In genomic region chr5:176034407-176035200, GRCh38 we compare ENCODE assay signal across 7 cellular contexts.
A peak's percentile ranks its signal among the peaks of the same experiment; 100 is the strongest.
DNase-seq lines count a peak whose midpoint lies in the region; ATAC-seq, FAIRE-seq and TF ChIP-seq lines count a peak whose summit lies in the region.
"Not testable (repeated sequence)": the region's sequence is repeated elsewhere in the genome, so short reads cannot be mapped to it uniquely, and the experiment has no call there.

No MANE protein-coding gene starts in this region.

- not testable (repeated sequence) for H3K14ac ChIP-seq in H1 (ENCODE audit: insufficient read length)

- H3K4me2 ChIP-seq in DND-41 (ENCODE audit: insufficient read depth, low read length); H1 (ENCODE audit: insufficient read depth in 1 of 2, low read depth in 2 of 2, low read length in 2 of 2): not testable (repeated sequence)

- peak; percentile 99 for FAIRE-seq in H1 (lab: Jason Lieb, UNC)

- H2BK15ac ChIP-seq in H1 (ENCODE audit: low read length): not testable (repeated sequence)

- not testable (repeated sequence) for H4K8ac ChIP-seq in H1 (ENCODE audit: extremely low read depth, insufficient read depth, low read length)

- not testable (repeated sequence) for H3K4me3 ChIP-seq in DND-41 (ENCODE audit: low read depth in 1 of 2, low read length in 2 of 2); H1 (ENCODE audit: extremely low read depth in 1 of 4, insufficient read depth in 2 of 4, low read depth in 3 of 4, low read length in 4 of 4); left lung

- H4K5ac ChIP-seq in H1 (ENCODE audit: insufficient read length, low read depth, low read length): not testable (repeated sequence)

- H3K56ac ChIP-seq in H1 (replicated peaks; ENCODE audit: insufficient read length, low read depth, low read length): not testable (repeated sequence)

- not testable (repeated sequence) for H3K27me3 Mint-ChIP-seq in T-helper 17 cell; activated CD8-positive, alpha-beta memory T cell treated with anti-CD3 and anti-CD28 coated beads, Interleukin-2, amount 10 ng/mL, durations not matched to agents 7 days and 5 days; activated naive CD8-positive, alpha-beta T cell

- H3K27ac ChIP-seq in DND-41 (ENCODE audit: low read length); H1 (ENCODE audit: low read depth, low read length); left lung: not testable (repeated sequence)

- H4K20me1 ChIP-seq in DND-41 (ENCODE audit: insufficient read depth, low read length); H1 (replicated peaks in 1 of 2; ENCODE audit: control insufficient read depth in 1 of 2, insufficient read depth in 2 of 2, low read length in 2 of 2): not testable (repeated sequence)

- not testable (repeated sequence) for H3K9me3 Mint-ChIP-seq in activated CD8-positive, alpha-beta memory T cell treated with anti-CD3 and anti-CD28 coated beads, Interleukin-2, amount 10 ng/mL, durations not matched to agents 7 days and 5 days (ENCODE audit: low read depth); activated naive CD8-positive, alpha-beta T cell (ENCODE audit: low read depth)

- not testable (repeated sequence) for H2BK120ac ChIP-seq in H1 (replicated peaks; ENCODE audit: low read depth, low read length)

- intact Hi-C loops in left lung (cut with DNase I); sciatic nerve (cut with DNase I): not testable (repeated sequence)

- H3K79me2 ChIP-seq in DND-41 (ENCODE audit: insufficient read depth, low read length); H1 (ENCODE audit: control insufficient read depth in 1 of 2, insufficient read depth in 2 of 2, low read length in 2 of 2): not testable (repeated sequence)

- 93% methylated on average over 5 of the region's 15 CpGs; no CpG with 5 or more reads in 1 of the 2 experiments for whole genome bisulfite sequencing in H1 (ENCODE audit: extremely low coverage in 1 of 2, insufficient coverage in 1 of 2, insufficient read length in 1 of 2, insufficient replicate concordance in 2 of 2, low coverage in 1 of 2, low lambda C conversion rate in 2 of 2, missing lambda C conversion rate in 1 of 2), 2 experiments

- DNase-seq in DND-41; T-helper 17 cell; activated CD8-positive, alpha-beta memory T cell treated with anti-CD3 and anti-CD28 coated beads, Interleukin-2, amount 10 ng/mL, durations not matched to agents 7 days and 5 days; sciatic nerve (ENCODE audit: low spot score): not testable (repeated sequence)
- peak in 1 of 2 experiments; percentile 70 for DNase-seq in H1 (ENCODE audit: low read depth in 1 of 2, low spot score in 2 of 2)
- DNase-seq in left lung: peak in 1 of 2 donors; percentile 71

- H3K9me3 ChIP-seq in DND-41 (ENCODE audit: insufficient read depth, low read length, severe bottlenecking); T-helper 17 cell (ENCODE audit: control insufficient read depth, low read length, poor library complexity, severe bottlenecking); H1 (ENCODE audit: insufficient read depth in 2 of 2, low read depth in 1 of 2, low read length in 1 of 2); left lung: not testable (repeated sequence)

- not testable (repeated sequence) for H2AK5ac ChIP-seq in H1 (ENCODE audit: low read depth, low read length)

- H3K23me2 ChIP-seq in H1 (ENCODE audit: low read depth, low read length): not testable (repeated sequence)

- H2AFZ ChIP-seq in DND-41 (ENCODE audit: low read depth, low read length); H1 (ENCODE audit: low read length): not testable (repeated sequence)

- H3K4me1 ChIP-seq in DND-41 (ENCODE audit: insufficient read depth, low read length); H1 (replicated peaks in 1 of 4; ENCODE audit: control insufficient read depth in 3 of 4, insufficient read depth in 4 of 4, low read length in 3 of 4); left lung: not testable (repeated sequence)

- H3K23ac ChIP-seq in H1 (ENCODE audit: insufficient read length): not testable (repeated sequence)

- not testable (repeated sequence) for H3K79me1 ChIP-seq in H1 (ENCODE audit: low read depth, low read length)

- H3K9ac ChIP-seq in DND-41 (ENCODE audit: low read depth, low read length); H1 (replicated peaks in 1 of 4; ENCODE audit: extremely low read depth in 1 of 4, low read depth in 3 of 4, low read length in 3 of 4): not testable (repeated sequence)

- not testable (repeated sequence) for H3K36me3 ChIP-seq in DND-41 (ENCODE audit: insufficient read depth, low read length); H1 (ENCODE audit: control insufficient read depth in 2 of 4, insufficient read depth in 4 of 4, low read length in 3 of 4); left lung

- H2BK12ac ChIP-seq in H1 (ENCODE audit: low read depth, low read length): not testable (repeated sequence)

- peaks cover 28% of the 10 kb centered on the region for H3K4me1 Mint-ChIP-seq in T-helper 17 cell
- H3K4me1 Mint-ChIP-seq in activated CD8-positive, alpha-beta memory T cell treated with anti-CD3 and anti-CD28 coated beads, Interleukin-2, amount 10 ng/mL, durations not matched to agents 7 days and 5 days: not testable (repeated sequence)
- peaks cover 27% of the 10 kb centered on the region for H3K4me1 Mint-ChIP-seq in activated naive CD8-positive, alpha-beta T cell (ENCODE audit: low read depth)

- not testable (repeated sequence) for H3K18ac ChIP-seq in H1 (ENCODE audit: extremely low read depth, low read length)

- not testable (repeated sequence) for H2BK5ac ChIP-seq in H1 (ENCODE audit: low read depth, low read length)

- ATAC-seq in DND-41 (ENCODE audit: insufficient read depth, low read depth): peak; percentile 48; the same call in 1 of the 3 replicates
- ATAC-seq in T-helper 17 cell: peak; percentile 60
- ATAC-seq in activated CD8-positive, alpha-beta memory T cell treated with anti-CD3 and anti-CD28 coated beads, Interleukin-2, amount 10 ng/mL, durations not matched to agents 7 days and 5 days: peak; percentile 42
- peak; percentile 76 for ATAC-seq in left lung
- peak; percentile 24 for ATAC-seq in sciatic nerve

- not testable (repeated sequence) for TF ChIP-seq POLR2A in H1 (IDR thresholded peaks at IDR 0.05; ENCODE audit: control extremely low read depth in 1 of 2, low read depth in 2 of 2, low read length in 2 of 2)

- not testable (repeated sequence) for H3K27me3 ChIP-seq in DND-41 (ENCODE audit: insufficient read depth, low read length, poor library complexity); H1 (replicated peaks in 1 of 4; ENCODE audit: control insufficient read depth in 3 of 4, extremely low read depth in 1 of 4, insufficient read depth in 3 of 4, low read length in 3 of 4); left lung

- not testable (repeated sequence) for TF ChIP-seq CTCF in DND-41 (IDR thresholded peaks at IDR 0.05; ENCODE audit: borderline replicate concordance, extremely low read depth, low read length, poor library complexity, severe bottlenecking); H1 (IDR thresholded peaks at IDR 0.05; ENCODE audit: control extremely low read depth in 1 of 3, insufficient read depth in 1 of 3, low read depth in 1 of 3, low read length in 3 of 3); left lung (IDR thresholded peaks at IDR 0.05)

- H3K36me3 Mint-ChIP-seq in T-helper 17 cell (ENCODE audit: low read depth); activated CD8-positive, alpha-beta memory T cell treated with anti-CD3 and anti-CD28 coated beads, Interleukin-2, amount 10 ng/mL, durations not matched to agents 7 days and 5 days; activated naive CD8-positive, alpha-beta T cell: not testable (repeated sequence)

- H4K91ac ChIP-seq in H1 (replicated peaks; ENCODE audit: insufficient read length, low read length): not testable (repeated sequence)

- H3K27ac Mint-ChIP-seq in T-helper 17 cell: peak overlapping the region; percentile 77
- H3K27ac Mint-ChIP-seq in activated CD8-positive, alpha-beta memory T cell treated with anti-CD3 and anti-CD28 coated beads, Interleukin-2, amount 10 ng/mL, durations not matched to agents 7 days and 5 days: not testable (repeated sequence)
- peak overlapping the region; percentile 58 for H3K27ac Mint-ChIP-seq in activated naive CD8-positive, alpha-beta T cell

- TF ChIP-seq RAD21 in H1 (IDR thresholded peaks at IDR 0.05 in 1 of 2, conservative IDR thresholded peaks at IDR 0.05 in 1 of 2; ENCODE audit: low read depth in 2 of 2, low read length in 2 of 2): not testable (repeated sequence)

- not testable (repeated sequence) for H2BK20ac ChIP-seq in H1 (ENCODE audit: low read length)

- CTCF ChIA-PET in activated CD8-positive, alpha-beta memory T cell treated with anti-CD3 and anti-CD28 coated beads, Interleukin-2, amount 10 ng/mL, durations not matched to agents 7 days and 5 days (lab: Charles Lee); H1 (lab: Charles Lee; ENCODE audit: partially characterized antibody): not testable (repeated sequence)

- H3K4ac ChIP-seq in H1 (replicated peaks; ENCODE audit: insufficient read length, low read depth, low read length): not testable (repeated sequence)

- not testable (repeated sequence) for TF ChIP-seq EP300 in H1 (IDR thresholded peaks at IDR 0.05; ENCODE audit: borderline replicate concordance in 1 of 2, low read depth in 2 of 2, low read length in 2 of 2)

- POLR2A ChIA-PET in H1 (lab: Charles Lee; ENCODE audit: partially characterized antibody): not testable (repeated sequence)

- peak overlapping the region; percentile 56 for H3K4me3 Mint-ChIP-seq in T-helper 17 cell
- not testable (repeated sequence) for H3K4me3 Mint-ChIP-seq in activated CD8-positive, alpha-beta memory T cell treated with anti-CD3 and anti-CD28 coated beads, Interleukin-2, amount 10 ng/mL, durations not matched to agents 7 days and 5 days; activated naive CD8-positive, alpha-beta T cell

Comparison
In these comparisons a context has a peak if more than half of its experiments do, and no peak if none do; other contexts are left out.
1. ATAC-seq: peak in every context shown above with its lines; median percentile 76 in left lung; 60 in T-helper 17 cell; 48 in DND-41; 42 in activated CD8-positive, alpha-beta memory T cell treated with anti-CD3 and anti-CD28 coated beads, Interleukin-2, amount 10 ng/mL, durations not matched to agents 7 days and 5 days; 24 in sciatic nerve.